15 cellular contexts compared by ENCODE assay signal in the genomic region with DNA sequence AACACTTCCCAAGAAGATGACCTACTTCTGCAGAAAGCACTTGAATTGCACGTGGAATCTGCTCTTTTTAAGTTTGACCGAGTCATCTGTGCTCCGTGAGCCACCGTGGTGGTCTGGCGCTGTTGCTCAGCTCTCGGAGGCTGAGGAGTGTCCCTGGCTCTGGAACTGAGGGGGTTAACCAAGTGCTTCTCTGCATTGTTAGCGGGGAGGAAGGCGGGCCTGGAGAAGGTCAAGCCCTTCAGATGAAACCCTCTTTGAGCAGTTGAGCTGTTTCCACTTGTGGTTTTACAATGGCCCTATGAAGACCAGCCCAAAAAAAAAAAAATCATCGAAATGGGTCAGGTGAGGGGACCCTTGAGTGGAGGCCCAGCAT.
"Had no signal": no experiment of that assay in that cellular context is flagged by ENCODE, and none has a peak within 500 bp of the region (broad histone marks: within the 10 kb centered on the region; RNA-seq: fewer than 3 reads in every experiment).

No MANE protein-coding gene starts in this region.

- H3K4me3 Mint-ChIP-seq: activated CD4-positive, alpha-beta memory T cell treated with anti-CD3 and anti-CD28 coated beads for 36 hours; activated naive CD8-positive, alpha-beta T cell; activated T-cell treated with anti-CD3 and anti-CD28 coated beads, Interleukin-2, amount 50 U/mL, for 4 hours; naive thymus-derived CD4-positive, alpha-beta T cell had no signal

- H3K27ac ChIP-seq: brain microvascular endothelial cell had no signal

- H3K27ac Mint-ChIP-seq: activated CD4-positive, alpha-beta memory T cell treated with anti-CD3 and anti-CD28 coated beads for 36 hours; activated naive CD8-positive, alpha-beta T cell; naive thymus-derived CD4-positive, alpha-beta T cell; type B pancreatic cell had no signal

- H3K27me3 ChIP-seq: brain microvascular endothelial cell had no signal

- H3K27me3 Mint-ChIP-seq: activated CD4-positive, alpha-beta memory T cell treated with anti-CD3 and anti-CD28 coated beads for 36 hours; activated naive CD8-positive, alpha-beta T cell had no signal

- FAIRE-seq: endothelial cell of umbilical vein had no signal

- H3K4me3 ChIP-seq: lung had no signal

- H3K36me3 Mint-ChIP-seq: activated CD4-positive, alpha-beta memory T cell treated with anti-CD3 and anti-CD28 coated beads for 36 hours; activated naive CD8-positive, alpha-beta T cell; naive thymus-derived CD4-positive, alpha-beta T cell; type B pancreatic cell had no signal

- H3K4me1 Mint-ChIP-seq: naive thymus-derived CD4-positive, alpha-beta T cell had no signal

- H3K9me3 Mint-ChIP-seq: activated CD4-positive, alpha-beta memory T cell treated with anti-CD3 and anti-CD28 coated beads for 36 hours; activated T-cell treated with anti-CD3 and anti-CD28 coated beads, Interleukin-2, amount 50 U/mL, for 4 hours; type B pancreatic cell had no signal

- DNase-seq: activated CD4-positive, alpha-beta memory T cell treated with anti-CD3 and anti-CD28 coated beads for 36 hours; activated CD4-positive, alpha-beta T cell treated with anti-CD3 and anti-CD28 coated beads for 1 hour; activated effector memory CD4-positive, alpha-beta T cell treated with anti-CD3 and anti-CD28 coated beads, Interleukin-2, amount 50 U/mL, for 16 hours; activated T-cell treated with anti-CD3 and anti-CD28 coated beads, Interleukin-2, amount 50 U/mL, for 4 hours; amygdala; brain microvascular endothelial cell; foreskin melanocyte; naive thymus-derived CD4-positive, alpha-beta T cell; stimulated activated CD4-positive, alpha-beta T cell treated with anti-CD3 and anti-CD28 coated beads, Interleukin-12 subunit alpha, Interleukin-12 subunit beta, amount 100 ng/mL, for 4 hours; stimulated activated naive CD4-positive, alpha-beta T cell treated with Interleukin-2 at 50 U/mL for 16 hours; T-helper 2 cell had no signal

- H3K36me3 ChIP-seq: brain microvascular endothelial cell had no signal
